32 cellular contexts compared by ENCODE assay signal in genomic region chr20:15555913-15556312, GRCh38.
DNase-seq lines count a peak whose midpoint lies in the region; FAIRE-seq and TF ChIP-seq lines count a peak whose summit lies in the region.
"Had no signal": no experiment of that assay in that cellular context is flagged by ENCODE, and none has a peak within 500 bp of the region (broad histone marks: within the 10 kb centered on the region; RNA-seq: fewer than 3 reads in every experiment).

No MANE protein-coding gene starts in this region.

- TF ChIP-seq CTCF in WERI-Rb-1 (IDR thresholded peaks at IDR 0.05; ENCODE audit: low read depth, low read length): no peak
- TF ChIP-seq CTCF in prostate gland (IDR thresholded peaks at IDR 0.05): no peak
- TF ChIP-seq CTCF in D721Med (IDR thresholded peaks at IDR 0.05; ENCODE audit: insufficient read depth, missing control alignments): no peak

- H3K9me3 ChIP-seq in WERI-Rb-1 (ENCODE audit: severe bottlenecking) (peaks cover 20% of the 10 kb centered on the region), prostate gland (no peaks in the 10 kb centered on the region)
- H3K9me3 ChIP-seq: MG63 had no signal

- intact Hi-C loops in prostate gland (cut with DNase I): no loop called here

- 10% methylated on average over 2 of the region's 2 CpGs for WGBS in prostate gland

- no peak overlapping the region for H3K4me3 ChIP-seq in WERI-Rb-1 (ENCODE audit: low read depth, low read length)
- no peak overlapping the region for H3K4me3 ChIP-seq in prostate gland
- H3K4me3 ChIP-seq: gastroesophageal sphincter, lower lobe of right lung, MG63, psoas muscle had no signal

- TF ChIP-seq POLR2A in prostate gland (IDR thresholded peaks at IDR 0.05): no peak

- H3K27ac ChIP-seq in WERI-Rb-1 (peak overlapping the region; percentile 68), prostate gland (no peak overlapping the region)
- H3K27ac ChIP-seq: brain microvascular endothelial cell, C4-2B, gastroesophageal sphincter, lower lobe of right lung, psoas muscle, VCaP had no signal

- in situ Hi-C loops in KBM-7 (cut with MboI; ENCODE audit: low pct_unique_long_range_greater_than_20kb, low sequenced_read_pairs): no loop called here

- no peak for FAIRE-seq in D721Med (lab: Jason Lieb, UNC)
- FAIRE-seq: endothelial cell of umbilical vein, GM18507, H1 had no signal

- no peaks in the 10 kb centered on the region for H3K27me3 ChIP-seq in WERI-Rb-1 (ENCODE audit: insufficient read depth, low read depth, severe bottlenecking)
- no peaks in the 10 kb centered on the region for H3K27me3 ChIP-seq in prostate gland (replicated peaks; ENCODE audit: insufficient read depth)
- H3K27me3 ChIP-seq: brain microvascular endothelial cell, gastroesophageal sphincter, MG63 had no signal

- no peaks in the 10 kb centered on the region for H3K4me1 ChIP-seq in prostate gland (replicated peaks)
- H3K4me1 ChIP-seq: gastroesophageal sphincter, lower lobe of right lung, psoas muscle had no signal

- DNase-seq in DMS 273 treated with DMSO at 0.1 percent for 48 hours (lab: John Stamatoyannopoulos, UW): peak; percentile 57
- peak; percentile 38 for DNase-seq in NCI-H446 treated with DMSO at 0.1 percent for 48 hours (lab: John Stamatoyannopoulos, UW)
- DNase-seq in WERI-Rb-1: peak; percentile 8
- DNase-seq in prostate gland (ENCODE audit: low spot score): peak; percentile 8
- DNase-seq in KBM-7: no peak
- DNase-seq in NCI-H2227 treated with DMSO at 0.1 percent for 48 hours (lab: John Stamatoyannopoulos, UW): no peak
- no peak for DNase-seq in NCI-H2196 treated with DMSO at 0.1 percent for 48 hours (lab: John Stamatoyannopoulos, UW; ENCODE audit: unreplicated experiment)
- DNase-seq in D721Med (ENCODE audit: insufficient read length, low spot score): no peak
- DNase-seq: activated CD4-positive, alpha-beta T cell treated with anti-CD3 and anti-CD28 coated beads for 48 hours; activated naive CD4-positive, alpha-beta T cell treated with anti-CD3 and anti-CD28 coated beads, Interleukin-2, amount 10 ng/mL, durations not matched to agents 7 days and 5 days; amniotic stem cell; brain microvascular endothelial cell; COR-L47; DND-41; hippocampal formation; KG1; lower lobe of right lung; MG63; naive thymus-derived CD8-positive, alpha-beta T cell; NCI-H1417; NCI-H2081; NK-92 treated with Interleukin-12 subunit alpha and Interleukin-12 subunit beta, amount 100 ng/mL, for 24 hours; nucleus accumbens; psoas muscle; Right ventricle myocardium superior; substantia nigra had no signal

- no peaks in the 10 kb centered on the region for H3K36me3 ChIP-seq in WERI-Rb-1
- H3K36me3 ChIP-seq in prostate gland: no peaks in the 10 kb centered on the region
- H3K36me3 ChIP-seq: brain microvascular endothelial cell, gastroesophageal sphincter, lower lobe of right lung, MG63 had no signal

Comparison
In these comparisons a context has a peak if more than half of its experiments do, and no peak if none do; other contexts are left out.
1. DNase-seq: peak in DMS 273 treated with DMSO at 0.1 percent for 48 hours (single experiment), NCI-H446 treated with DMSO at 0.1 percent for 48 hours (single experiment), WERI-Rb-1 (single experiment) and prostate gland (single experiment); none in KBM-7 (single experiment), NCI-H2227 treated with DMSO at 0.1 percent for 48 hours (single experiment), NCI-H2196 treated with DMSO at 0.1 percent for 48 hours (single experiment) and D721Med (single experiment).